In genomic region chr15:55319537-55320325, GRCh38 we compare ENCODE assay signal across 8 cellular contexts. TPM values are rescaled to one million over a fixed set of nuclear protein-coding genes. Genes with fewer than 3 reads are reported as not detected.
DNase-seq lines count a peak whose midpoint lies in the region; ATAC-seq and TF ChIP-seq lines count a peak whose summit lies in the region.

No MANE protein-coding gene starts in this region.

- H3K36me3 ChIP-seq in DND-41 (ENCODE audit: insufficient read depth, low read length) (peaks cover 4% of the 10 kb centered on the region; the same call in 1 of the 2 replicates), mucosa of descending colon (ENCODE audit: low read depth) (no peaks in the 10 kb centered on the region)

- no peak for DNase-seq in DND-41
- peak; percentile 65 for DNase-seq in NOMO-1 treated with DMSO at 0.1 percent for 48 hours (lab: John Stamatoyannopoulos, UW; ENCODE audit: unreplicated experiment)
- peak; percentile 34 for DNase-seq in choroid plexus epithelial cell (ENCODE audit: low read depth)
- DNase-seq in mucosa of descending colon = peak in 1 of 3 donors; percentile 51
- no peak for DNase-seq in NCI-H82 treated with DMSO at 0.1 percent for 48 hours (lab: John Stamatoyannopoulos, UW; ENCODE audit: unreplicated experiment)
- no peak for DNase-seq in T-helper 9 cell
- no peak for DNase-seq in amniotic stem cell (lab: John Stamatoyannopoulos, UW)

- H3K4me3 ChIP-seq in DND-41 (ENCODE audit: low read depth in 1 of 2, low read length in 2 of 2) (peak overlapping the region; percentile 79 to 90), choroid plexus epithelial cell (ENCODE audit: low read depth, low read length) (peak overlapping the region; percentile 95), mucosa of descending colon (peak overlapping the region; percentile 68)

- ATAC-seq in DND-41 (ENCODE audit: insufficient read depth, low read depth) (no peak), GM21619 (IDR thresholded peaks at IDR 0.05; ENCODE audit: unreplicated experiment) (peak; percentile 34), mucosa of descending colon (no peak)

- peak overlapping the region; percentile 99 for H2AFZ ChIP-seq in DND-41 (ENCODE audit: low read depth, low read length)

- TF ChIP-seq CTCF in DND-41 (IDR thresholded peaks at IDR 0.05; ENCODE audit: borderline replicate concordance, extremely low read depth, low read length, poor library complexity, severe bottlenecking) (no peak), choroid plexus epithelial cell (conservative IDR thresholded peaks at IDR 0.05; ENCODE audit: low read depth, low read length) (no peak), mucosa of descending colon (IDR thresholded peaks at IDR 0.05) (no peak)

- peak overlapping the region; percentile 87 for H3K9ac ChIP-seq in DND-41 (ENCODE audit: low read depth, low read length)

- H3K4me2 ChIP-seq in DND-41 (ENCODE audit: insufficient read depth, low read length) = peak overlapping the region; percentile 67

- H3K27ac ChIP-seq in DND-41 (ENCODE audit: low read length) = peak overlapping the region; percentile 99

- H3K79me2 ChIP-seq in DND-41 (ENCODE audit: insufficient read depth, low read length) = peaks cover 60% of the 10 kb centered on the region

- intact Hi-C loops in mucosa of descending colon (cut with DNase I, micrococcal nuclease) = no loop called here

- H3K27me3 ChIP-seq in DND-41 (ENCODE audit: insufficient read depth, low read length, poor library complexity) = no peaks in the 10 kb centered on the region

- no peaks in the 10 kb centered on the region for H3K9me3 ChIP-seq in DND-41 (ENCODE audit: insufficient read depth, low read length, severe bottlenecking)
- no peaks in the 10 kb centered on the region for H3K9me3 ChIP-seq in mucosa of descending colon

- H3K4me1 ChIP-seq in DND-41 (ENCODE audit: insufficient read depth, low read length) (peaks cover 41% of the 10 kb centered on the region), mucosa of descending colon (ENCODE audit: low read depth) (peaks cover 13% of the 10 kb centered on the region)

- no peaks in the 10 kb centered on the region for H4K20me1 ChIP-seq in DND-41 (ENCODE audit: insufficient read depth, low read length)

RNA-seq across cellular contexts. Expression of gene PIGB, which starts 0.7 kb away (rescaled TPM):
- 10 to 100 TPM; 12.8 to 17.9 (median 17.1) TPM for total RNA-seq in mucosa of descending colon

RNA-seq across cellular contexts. Expression of gene PIGBOS1, which starts 0.8 kb away (rescaled TPM):
- 10 to 100 TPM in 1 of 3 donors, 1 to 10 TPM in 2; 7.7 to 11.0 (median 9.8) TPM for total RNA-seq in mucosa of descending colon

RNA-seq across cellular contexts. Expression of gene RAB27A, which starts 30.1 kb away (rescaled TPM):
- total RNA-seq in mucosa of descending colon = 10 to 100 TPM; 39.0 to 59.8 (median 56.7) TPM

Comparison
In these comparisons a context has a peak if more than half of its experiments do, and no peak if none do; other contexts are left out.
1. DNase-seq: peak in NOMO-1 treated with DMSO at 0.1 percent for 48 hours (single experiment) and choroid plexus epithelial cell (single experiment); none in DND-41 (single experiment), NCI-H82 treated with DMSO at 0.1 percent for 48 hours (single experiment), T-helper 9 cell (single experiment) and amniotic stem cell (single experiment).
2. Peak in every context shown above with its lines, with median percentiles within 50 percentile points of each other: H3K4me3 ChIP-seq.